Comparison of ENCODE assay signal across 1 cellular context in genomic region chr1:40384413-40384762, GRCh38.
TF ChIP-seq lines count a peak whose summit lies in the region.

No MANE protein-coding gene starts in this region.

TF ChIP-seq in HepG2, 621 proteins besides CTCF, POLR2A, EP300 and RAD21 (continued from another document and continues in another):
- TF ChIP-seq PRDM4 (CRISPR knock-in tag; IDR thresholded peaks at IDR 0.05; ENCODE audit: borderline replicate concordance) = no peak
- TF ChIP-seq, protein P1, sequence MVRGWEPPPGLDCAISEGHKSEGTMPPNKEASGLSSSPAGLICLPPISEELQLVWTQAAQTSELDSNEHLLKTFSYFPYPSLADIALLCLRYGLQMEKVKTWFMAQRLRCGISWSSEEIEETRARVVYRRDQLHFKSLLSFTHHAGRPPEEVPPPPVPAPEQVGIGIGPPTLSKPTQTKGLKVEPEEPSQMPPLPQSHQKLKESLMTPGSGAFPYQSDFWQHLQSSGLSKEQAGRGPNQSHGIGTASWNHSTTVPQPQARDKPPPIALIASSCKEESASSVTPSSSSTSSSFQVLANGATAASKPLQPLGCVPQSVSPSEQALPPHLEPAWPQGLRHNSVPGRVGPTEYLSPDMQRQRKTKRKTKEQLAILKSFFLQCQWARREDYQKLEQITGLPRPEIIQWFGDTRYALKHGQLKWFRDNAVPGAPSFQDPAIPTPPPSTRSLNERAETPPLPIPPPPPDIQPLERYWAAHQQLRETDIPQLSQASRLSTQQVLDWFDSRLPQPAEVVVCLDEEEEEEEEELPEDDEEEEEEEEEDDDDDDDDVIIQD (CRISPR knock-in tag; IDR thresholded peaks at IDR 0.05; ENCODE audit: low read depth) = no peak
- TF ChIP-seq, protein P2, sequence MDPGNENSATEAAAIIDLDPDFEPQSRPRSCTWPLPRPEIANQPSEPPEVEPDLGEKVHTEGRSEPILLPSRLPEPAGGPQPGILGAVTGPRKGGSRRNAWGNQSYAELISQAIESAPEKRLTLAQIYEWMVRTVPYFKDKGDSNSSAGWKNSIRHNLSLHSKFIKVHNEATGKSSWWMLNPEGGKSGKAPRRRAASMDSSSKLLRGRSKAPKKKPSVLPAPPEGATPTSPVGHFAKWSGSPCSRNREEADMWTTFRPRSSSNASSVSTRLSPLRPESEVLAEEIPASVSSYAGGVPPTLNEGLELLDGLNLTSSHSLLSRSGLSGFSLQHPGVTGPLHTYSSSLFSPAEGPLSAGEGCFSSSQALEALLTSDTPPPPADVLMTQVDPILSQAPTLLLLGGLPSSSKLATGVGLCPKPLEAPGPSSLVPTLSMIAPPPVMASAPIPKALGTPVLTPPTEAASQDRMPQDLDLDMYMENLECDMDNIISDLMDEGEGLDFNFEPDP (CRISPR knock-in tag; conservative IDR thresholded peaks at IDR 0.05) = no peak
- TF ChIP-seq GTF2F1 (IDR thresholded peaks at IDR 0.05; ENCODE audit: low read length) = no peak
- no peak for TF ChIP-seq GRHL1 (CRISPR knock-in tag; conservative IDR thresholded peaks at IDR 0.05)
- no peak for TF ChIP-seq MED8 (CRISPR knock-in tag; IDR thresholded peaks at IDR 0.05; ENCODE audit: insufficient replicate concordance)
- TF ChIP-seq POGZ (CRISPR knock-in tag; IDR thresholded peaks at IDR 0.05) = no peak; the same call in 1 of the 2 replicates
- TF ChIP-seq SIX1 (CRISPR knock-in tag; IDR thresholded peaks at IDR 0.05; ENCODE audit: borderline replicate concordance) = no peak
- TF ChIP-seq HNF1B (CRISPR knock-in tag; IDR thresholded peaks at IDR 0.05) = peak; percentile 7; the same call in 1 of the 2 replicates
- TF ChIP-seq SRSF1 (optimal IDR thresholded peaks at IDR 0.05; ENCODE audit: low read depth, low read length) = no peak
- TF ChIP-seq, protein P3, sequence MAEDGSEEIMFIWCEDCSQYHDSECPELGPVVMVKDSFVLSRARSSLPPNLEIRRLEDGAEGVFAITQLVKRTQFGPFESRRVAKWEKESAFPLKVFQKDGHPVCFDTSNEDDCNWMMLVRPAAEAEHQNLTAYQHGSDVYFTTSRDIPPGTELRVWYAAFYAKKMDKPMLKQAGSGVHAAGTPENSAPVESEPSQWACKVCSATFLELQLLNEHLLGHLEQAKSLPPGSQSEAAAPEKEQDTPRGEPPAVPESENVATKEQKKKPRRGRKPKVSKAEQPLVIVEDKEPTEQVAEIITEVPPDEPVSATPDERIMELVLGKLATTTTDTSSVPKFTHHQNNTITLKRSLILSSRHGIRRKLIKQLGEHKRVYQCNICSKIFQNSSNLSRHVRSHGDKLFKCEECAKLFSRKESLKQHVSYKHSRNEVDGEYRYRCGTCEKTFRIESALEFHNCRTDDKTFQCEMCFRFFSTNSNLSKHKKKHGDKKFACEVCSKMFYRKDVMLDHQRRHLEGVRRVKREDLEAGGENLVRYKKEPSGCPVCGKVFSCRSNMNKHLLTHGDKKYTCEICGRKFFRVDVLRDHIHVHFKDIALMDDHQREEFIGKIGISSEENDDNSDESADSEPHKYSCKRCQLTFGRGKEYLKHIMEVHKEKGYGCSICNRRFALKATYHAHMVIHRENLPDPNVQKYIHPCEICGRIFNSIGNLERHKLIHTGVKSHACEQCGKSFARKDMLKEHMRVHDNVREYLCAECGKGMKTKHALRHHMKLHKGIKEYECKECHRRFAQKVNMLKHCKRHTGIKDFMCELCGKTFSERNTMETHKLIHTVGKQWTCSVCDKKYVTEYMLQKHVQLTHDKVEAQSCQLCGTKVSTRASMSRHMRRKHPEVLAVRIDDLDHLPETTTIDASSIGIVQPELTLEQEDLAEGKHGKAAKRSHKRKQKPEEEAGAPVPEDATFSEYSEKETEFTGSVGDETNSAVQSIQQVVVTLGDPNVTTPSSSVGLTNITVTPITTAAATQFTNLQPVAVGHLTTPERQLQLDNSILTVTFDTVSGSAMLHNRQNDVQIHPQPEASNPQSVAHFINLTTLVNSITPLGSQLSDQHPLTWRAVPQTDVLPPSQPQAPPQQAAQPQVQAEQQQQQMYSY (CRISPR knock-in tag; IDR thresholded peaks at IDR 0.05) = no peak
- TF ChIP-seq JARID2 (CRISPR knock-in tag; IDR thresholded peaks at IDR 0.05; ENCODE audit: insufficient replicate concordance) = no peak
- no peak for TF ChIP-seq TAF1 (CRISPR knock-in tag; IDR thresholded peaks at IDR 0.05)
- TF ChIP-seq ZNF672 (CRISPR knock-in tag; IDR thresholded peaks at IDR 0.05) = no peak
- no peak for TF ChIP-seq FIP1L1 (IDR thresholded peaks at IDR 0.05; ENCODE audit: borderline replicate concordance, insufficient read depth, low read depth, low read length)
- no peak for TF ChIP-seq ZNF30 (CRISPR knock-in tag; IDR thresholded peaks at IDR 0.05)
- TF ChIP-seq KIAA2018 (CRISPR knock-in tag; IDR thresholded peaks at IDR 0.05; ENCODE audit: borderline replicate concordance) = no peak
- peak; percentile 40 for TF ChIP-seq ZFX (CRISPR knock-in tag; IDR thresholded peaks at IDR 0.05; ENCODE audit: low read depth)
- no peak for TF ChIP-seq ZNF562 (CRISPR knock-in tag; IDR thresholded peaks at IDR 0.05; ENCODE audit: borderline replicate concordance)
- no peak for TF ChIP-seq SUZ12 (IDR thresholded peaks at IDR 0.05; ENCODE audit: low read depth, low read length)
- TF ChIP-seq ZNF569 (CRISPR knock-in tag; IDR thresholded peaks at IDR 0.05; ENCODE audit: borderline replicate concordance) = no peak
- TF ChIP-seq ZNF556 (CRISPR knock-in tag; IDR thresholded peaks at IDR 0.05; ENCODE audit: borderline replicate concordance) = no peak
- TF ChIP-seq GLMP (CRISPR knock-in tag; IDR thresholded peaks at IDR 0.05; ENCODE audit: borderline replicate concordance) = no peak
- TF ChIP-seq KDM3A (CRISPR knock-in tag; IDR thresholded peaks at IDR 0.05; ENCODE audit: low read depth) = no peak
- no peak for TF ChIP-seq FOXK2 (IDR thresholded peaks at IDR 0.05)
- TF ChIP-seq ZNF274 (CRISPR knock-in tag; IDR thresholded peaks at IDR 0.05) = no peak
- TF ChIP-seq KLF11 (CRISPR knock-in tag; IDR thresholded peaks at IDR 0.05) = no peak
- no peak for TF ChIP-seq ZNF256 (CRISPR knock-in tag; conservative IDR thresholded peaks at IDR 0.05)
- no peak for TF ChIP-seq ZNF570 (CRISPR knock-in tag; IDR thresholded peaks at IDR 0.05; ENCODE audit: borderline replicate concordance)
- TF ChIP-seq SMAD9 (CRISPR knock-in tag; IDR thresholded peaks at IDR 0.05) = no peak
- no peak; the same call in 1 of the 2 replicates for TF ChIP-seq ZNF24 (IDR thresholded peaks at IDR 0.05)
- TF ChIP-seq ZNF615 (CRISPR knock-in tag; IDR thresholded peaks at IDR 0.05; ENCODE audit: borderline replicate concordance) = no peak
- no peak for TF ChIP-seq PHF5A (CRISPR knock-in tag; IDR thresholded peaks at IDR 0.05; ENCODE audit: low read depth, unreplicated experiment)
- no peak for TF ChIP-seq ZNF124 (CRISPR knock-in tag; IDR thresholded peaks at IDR 0.05)
- no peak for TF ChIP-seq HNRNPL (IDR thresholded peaks at IDR 0.05; ENCODE audit: low read depth, low read length)
- no peak for TF ChIP-seq RORA (CRISPR knock-in tag; IDR thresholded peaks at IDR 0.05)
